1 cellular context compared by ENCODE assay signal in genomic region chr6:7589949-7590917, GRCh38.
TF ChIP-seq lines count a peak whose summit lies in the region.

Gene SNRNP48, plus strand, starts transcription at chr6:7590198. Its CDS starts 60 bp downstream, at chr6:7590258.

TF ChIP-seq in WTC11, 78 proteins besides CTCF, POLR2A, EP300 and RAD21 (continued from another document):
- TF ChIP-seq ZNF425 (CRISPR knock-in tag; conservative IDR thresholded peaks at IDR 0.05) (no peak), MAX (CRISPR knock-in tag; IDR thresholded peaks at IDR 0.05) (peak; percentile 80), ZBTB43 (CRISPR knock-in tag; IDR thresholded peaks at IDR 0.05) (0 out of 2 replicates have a peak, but pooled peaks have one; percentile 22), ZNF423 (CRISPR knock-in tag; IDR thresholded peaks at IDR 0.05) (no peak), ZNF281 (CRISPR knock-in tag; IDR thresholded peaks at IDR 0.05) (no peak), ATF1 (CRISPR knock-in tag; IDR thresholded peaks at IDR 0.05) (0 out of 2 replicates have a peak, but pooled peaks have one; percentile 56), RELA (CRISPR knock-in tag; IDR thresholded peaks at IDR 0.05; ENCODE audit: borderline replicate concordance) (no peak), NR2C2 (CRISPR knock-in tag; IDR thresholded peaks at IDR 0.05) (no peak), AFF4 (CRISPR knock-in tag; IDR thresholded peaks at IDR 0.05; ENCODE audit: borderline replicate concordance) (no peak), ZNF232 (CRISPR knock-in tag; IDR thresholded peaks at IDR 0.05) (peak; percentile 6; the same call in 1 of the 2 replicates), AR (CRISPR knock-in tag; IDR thresholded peaks at IDR 0.05) (no peak), E2F4 (CRISPR knock-in tag; IDR thresholded peaks at IDR 0.05; ENCODE audit: borderline replicate concordance, low read depth) (0 out of 2 replicates have a peak, but pooled peaks have one; percentile 20), ZNF396 (CRISPR knock-in tag; IDR thresholded peaks at IDR 0.05; ENCODE audit: borderline replicate concordance) (no peak), FOXP1 (CRISPR knock-in tag; IDR thresholded peaks at IDR 0.05; ENCODE audit: borderline replicate concordance) (peak; percentile 67; the same call in 1 of the 2 replicates), PREB (CRISPR knock-in tag; IDR thresholded peaks at IDR 0.05; ENCODE audit: borderline replicate concordance) (no peak), ETV6 (CRISPR knock-in tag; IDR thresholded peaks at IDR 0.05) (peak; percentile 70), IRF1 (CRISPR knock-in tag; IDR thresholded peaks at IDR 0.05) (0 out of 2 replicates have a peak, but pooled peaks have one; percentile 51), SP1 (CRISPR knock-in tag; conservative IDR thresholded peaks at IDR 0.05) (peak; percentile 93), GABPB1 (CRISPR knock-in tag; IDR thresholded peaks at IDR 0.05) (peak; percentile 54; the same call in 1 of the 2 replicates), SMAD3 (CRISPR knock-in tag; IDR thresholded peaks at IDR 0.05; ENCODE audit: borderline replicate concordance) (peak; percentile 55; the same call in 1 of the 2 replicates), TEAD4 (CRISPR knock-in tag; IDR thresholded peaks at IDR 0.05) (no peak), CBFB (CRISPR knock-in tag; IDR thresholded peaks at IDR 0.05; ENCODE audit: low read depth) (no peak), RORB (CRISPR knock-in tag; IDR thresholded peaks at IDR 0.05) (no peak), ZSCAN18 (CRISPR knock-in tag; IDR thresholded peaks at IDR 0.05) (no peak)
